ENCODE assay signal across 8 cellular contexts in genomic region chr11:94325681-94326080, GRCh38. TPM values are rescaled to one million over a fixed set of nuclear protein-coding genes. Genes with fewer than 3 reads are reported as not detected.
DNase-seq lines count a peak whose midpoint lies in the region; ATAC-seq and TF ChIP-seq lines count a peak whose summit lies in the region.

No MANE protein-coding gene starts in this region.

- H3K27me3 ChIP-seq in testis = no peaks in the 10 kb centered on the region

- no peaks in the 10 kb centered on the region for H3K36me3 ChIP-seq in testis (ENCODE audit: low read depth, missing control alignments)

- no peak for TF ChIP-seq POLR2A in testis (IDR thresholded peaks at IDR 0.05)

- no peaks in the 10 kb centered on the region for H3K9me3 ChIP-seq in testis

- peak; percentile 76 for ATAC-seq in HG02571 (IDR thresholded peaks at IDR 0.05; ENCODE audit: unreplicated experiment)

- DNase-seq in NOMO-1 (lab: John Stamatoyannopoulos, UW; ENCODE audit: unreplicated experiment in 2 of 2) (peak; percentile 0 to 36), NOMO-1 treated with DMSO at 0.1 percent for 48 hours (lab: John Stamatoyannopoulos, UW; ENCODE audit: unreplicated experiment) (no peak), NCI-H526 treated with DMSO at 0.1 percent for 48 hours (lab: John Stamatoyannopoulos, UW) (peak; percentile 65), lung microvascular endothelial cell (ENCODE audit: low read depth in 2 of 2) (peak; percentile 41 to 61), testis (no peak), anterior cingulate cortex (lab: John Stamatoyannopoulos, UW) (no peak)
- DNase-seq in activated naive CD4-positive, alpha-beta T cell treated with anti-CD3 and anti-CD28 coated beads, Interleukin-2, amount 50 U/mL, for 16 hours = peak; percentile 27

- no peak overlapping the region for H3K27ac ChIP-seq in testis

- no peaks in the 10 kb centered on the region for H3K4me1 ChIP-seq in testis

- intact Hi-C loops in testis (cut with DNase I; ENCODE audit: low total_unique reads) = no loop called here

- no peak for TF ChIP-seq CTCF in testis (IDR thresholded peaks at IDR 0.05)

- WGBS in testis, 2 donors = 38 to 47% methylated on average over 1 of the region's 1 CpG

- no peak overlapping the region for H3K4me3 ChIP-seq in testis

RNA-seq across cellular contexts. Expression of gene IZUMO1R, which starts 21.3 kb away (rescaled TPM):
- total RNA-seq in lung microvascular endothelial cell = not detected in 2 replicates
- total RNA-seq in testis = not detected
- polyA plus RNA-seq in testis (ENCODE audit: insufficient read depth, low read depth, low replicate concordance) = not detected

Comparison
In these comparisons a context has a peak if more than half of its experiments do, and no peak if none do; other contexts are left out.
1. DNase-seq: peak in NOMO-1 (2 of 2), NCI-H526 treated with DMSO at 0.1 percent for 48 hours (single experiment), activated naive CD4-positive, alpha-beta T cell treated with anti-CD3 and anti-CD28 coated beads, Interleukin-2, amount 50 U/mL, for 16 hours (single experiment) and lung microvascular endothelial cell (2 of 2); none in NOMO-1 treated with DMSO at 0.1 percent for 48 hours (single experiment), testis (single experiment) and anterior cingulate cortex (0 of 58).